In genomic region chr6:80105972-80106417, GRCh38 we compare ENCODE assay signal across 8 cellular contexts. TPM values are rescaled to one million over a fixed set of nuclear protein-coding genes. Genes with fewer than 3 reads are reported as not detected.
DNase-seq lines count a peak whose midpoint lies in the region; ATAC-seq and TF ChIP-seq lines count a peak whose summit lies in the region.

No MANE protein-coding gene starts in this region.

- peak overlapping the region; percentile 81 for H3K4me2 ChIP-seq in OCI-LY3 (ENCODE audit: low read length)
- peak overlapping the region; percentile 77 for H3K4me2 ChIP-seq in fibroblast of lung (ENCODE audit: extremely low read depth, insufficient read depth, low read length)

- H3K9me3 ChIP-seq in OCI-LY3 (ENCODE audit: insufficient read depth, low read length) (no peaks in the 10 kb centered on the region), fibroblast of lung (ENCODE audit: control insufficient read depth, insufficient read depth, low read depth, low read length) (no peaks in the 10 kb centered on the region)

- peak overlapping the region; percentile 85 for H2AFZ ChIP-seq in OCI-LY3 (ENCODE audit: low read depth, low read length)
- H2AFZ ChIP-seq in fibroblast of lung (ENCODE audit: low read length), result peak overlapping the region; percentile 92

- peak; percentile 14 for ATAC-seq in GM19467 (IDR thresholded peaks at IDR 0.05; ENCODE audit: unreplicated experiment)
- no peak for ATAC-seq in HG03342 (IDR thresholded peaks at IDR 0.05; ENCODE audit: unreplicated experiment)
- no peak for ATAC-seq in HG02981 (IDR thresholded peaks at IDR 0.05; ENCODE audit: unreplicated experiment)

- no peaks in the 10 kb centered on the region for H3K27me3 ChIP-seq in OCI-LY3 (ENCODE audit: low read depth, low read length)
- H3K27me3 ChIP-seq in fibroblast of lung (ENCODE audit: control insufficient read depth, insufficient read depth, low read length), result no peaks in the 10 kb centered on the region

- TF ChIP-seq CTCF in AG10803 (conservative IDR thresholded peaks at IDR 0.05; ENCODE audit: low read length) (no peak), OCI-LY3 (IDR thresholded peaks at IDR 0.05; ENCODE audit: low read depth, low read length) (no peak), fibroblast of lung (conservative IDR thresholded peaks at IDR 0.05 in 1 of 2, IDR thresholded peaks at IDR 0.05 in 1 of 2; ENCODE audit: low read depth in 1 of 2, low read length in 2 of 2) (no peak)

- H3K9ac ChIP-seq in OCI-LY3 (ENCODE audit: low read length) (peak overlapping the region; percentile 72), fibroblast of lung (ENCODE audit: insufficient read depth, low read length) (no peak overlapping the region)

- H3K4me1 ChIP-seq in OCI-LY3 (ENCODE audit: low read length) (peaks cover 25% of the 10 kb centered on the region), fibroblast of lung (ENCODE audit: control insufficient read depth, extremely low read depth, insufficient read depth, low read length) (no peaks in the 10 kb centered on the region)

- H3K36me3 ChIP-seq in OCI-LY3 (replicated peaks; ENCODE audit: low read depth, low read length) (peaks cover under 1% of the 10 kb centered on the region), fibroblast of lung (ENCODE audit: control insufficient read depth, insufficient read depth, low read length) (no peaks in the 10 kb centered on the region)

- DNase-seq in AG10803 (ENCODE audit: low read depth) (no peak), fibroblast of lung (ENCODE audit: low read depth in 2 of 2) (no peak), superior temporal gyrus (ENCODE audit: extremely low spot score) (no peak)

- H3K27ac ChIP-seq in OCI-LY3 (ENCODE audit: low read length) (peak overlapping the region; percentile 34; the same call in 1 of the 2 replicates), fibroblast of lung (ENCODE audit: insufficient read depth, low read length) (no peak overlapping the region), skin epidermis (peak overlapping the region in 8 of 21 experiments; percentile 26 to 68 (median 45))

- H4K20me1 ChIP-seq in OCI-LY3 (ENCODE audit: insufficient read depth, low read length) (no peaks in the 10 kb centered on the region), fibroblast of lung (ENCODE audit: control insufficient read depth, extremely low read depth, insufficient read depth, low read length) (no peaks in the 10 kb centered on the region)

- H3K79me2 ChIP-seq in OCI-LY3 (ENCODE audit: low read length), result peaks cover 29% of the 10 kb centered on the region
- no peaks in the 10 kb centered on the region for H3K79me2 ChIP-seq in fibroblast of lung (ENCODE audit: control insufficient read depth, insufficient read depth, low read length)

- peak overlapping the region; percentile 57 for H3K4me3 ChIP-seq in AG10803 (ENCODE audit: low read length)
- H3K4me3 ChIP-seq in OCI-LY3 (ENCODE audit: low read length), result peak overlapping the region; percentile 76
- peak overlapping the region; percentile 54 to 95 (median 79) for H3K4me3 ChIP-seq in fibroblast of lung (replicated peaks in 1 of 4; ENCODE audit: control extremely low read depth in 1 of 4, insufficient read depth in 1 of 4, low read depth in 3 of 4, low read length in 4 of 4)
- peak overlapping the region; percentile 60 to 90 (median 73) for H3K4me3 ChIP-seq in skin epidermis

RNA-seq across cellular contexts. Expression of gene BCKDHB, which starts 0.5 kb away (rescaled TPM):
- total RNA-seq in fibroblast of lung, result 6.2 and 8.3 TPM in 2 replicates
- polyA plus RNA-seq in fibroblast of lung, result 16.2 and 16.5 TPM in 2 replicates
- 8.9 and 10.4 TPM in 2 replicates for polyA plus RNA-seq in fibroblast of lung (2012)
- polyA minus RNA-seq in fibroblast of lung (ENCODE audit: low replicate concordance), result 3.6 and 6.6 TPM in 2 replicates
